ENCODE assay signal across 22 cellular contexts in the genomic region with DNA sequence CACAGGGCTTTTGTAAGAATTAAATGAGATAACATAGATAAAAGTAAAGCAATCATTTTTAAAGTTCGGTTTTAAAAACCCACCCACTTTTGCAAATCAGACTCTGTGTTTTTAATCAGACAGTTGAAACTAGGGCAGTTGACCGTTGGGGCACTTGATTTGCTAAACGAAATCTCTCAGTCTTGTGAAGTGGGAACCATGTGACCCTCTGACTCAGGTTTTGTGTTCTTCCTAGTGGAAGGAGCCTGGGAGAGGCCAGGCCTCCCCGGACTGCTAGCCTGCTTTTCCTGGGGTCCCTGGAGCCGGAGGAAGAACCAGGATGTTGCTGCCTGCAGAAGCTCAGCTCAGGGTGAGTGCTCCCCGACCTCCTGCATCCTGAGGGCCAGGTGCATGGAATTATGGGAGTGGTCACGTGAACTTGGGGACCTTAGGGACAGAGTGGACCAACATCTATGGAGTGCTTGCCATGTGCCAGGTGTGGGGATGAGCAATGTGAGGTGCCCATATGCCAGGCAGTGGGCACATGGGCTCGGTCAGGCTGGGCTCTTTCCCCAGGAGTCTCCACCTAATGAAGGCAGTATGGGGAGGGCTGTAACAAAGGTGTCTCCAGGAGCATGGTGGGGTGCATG. TPM values are rescaled to one million over a fixed set of nuclear protein-coding genes. Genes with fewer than 3 reads are reported as not detected.
DNase-seq lines count a peak whose midpoint lies in the region; ATAC-seq, FAIRE-seq and TF ChIP-seq lines count a peak whose summit lies in the region.
"Had no signal": no experiment of that assay in that cellular context is flagged by ENCODE, and none has a peak within 500 bp of the region (broad histone marks: within the 10 kb centered on the region; RNA-seq: fewer than 3 reads in every experiment).

No MANE protein-coding gene starts in this region.

- H3F3A ChIP-seq in neural progenitor cell (ENCODE audit: low read depth) = peaks cover 14% of the 10 kb centered on the region

- no peaks in the 10 kb centered on the region for H3K36me3 Mint-ChIP-seq in neural progenitor cell

- peaks cover 12 to 27% of the 10 kb centered on the region in 2 experiments; a peak in 4 of 5 replicates for H3K27me3 ChIP-seq in K562 (ENCODE audit: control insufficient read depth in 2 of 2, insufficient read depth in 2 of 2, low read length in 2 of 2)
- H3K27me3 ChIP-seq in liver (ENCODE audit: control insufficient read depth in 4 of 4, insufficient read depth in 4 of 4, low read length in 3 of 4) = no peaks in the 10 kb centered on the region
- peaks cover 54% of the 10 kb centered on the region for H3K27me3 ChIP-seq in neural progenitor cell

- H3K79me2 ChIP-seq in K562 (ENCODE audit: control insufficient read depth, insufficient read depth, low read length) (no peaks in the 10 kb centered on the region), neural progenitor cell (ENCODE audit: low read depth) (no peaks in the 10 kb centered on the region)

- no peak overlapping the region for H3K4me2 ChIP-seq in K562 (ENCODE audit: insufficient read depth, low read length)
- no peak overlapping the region for H3K4me2 ChIP-seq in neural progenitor cell
- H3K4me2 ChIP-seq: BLaER1 had no signal

- TF ChIP-seq RAD21 in K562 (CRISPR knock-in tag; conservative IDR thresholded peaks at IDR 0.05 in 1 of 2, IDR thresholded peaks at IDR 0.05 in 1 of 2) (no peak), liver (IDR thresholded peaks at IDR 0.05) (no peak)

- H3K4me3 ChIP-seq in K562 (no peak overlapping the region), liver (ENCODE audit: low read depth in 1 of 3, low read length in 3 of 3) (no peak overlapping the region), neural progenitor cell (no peak overlapping the region)
- H3K4me3 ChIP-seq: BLaER1, SJSA1 had no signal

- no peak for FAIRE-seq in K562 (lab: Jason Lieb, UNC)
- no peak for FAIRE-seq in GM12892 (lab: Jason Lieb, UNC)
- FAIRE-seq: G401.6, GM18507 had no signal

- TF ChIP-seq CTCF in K562 (IDR thresholded peaks at IDR 0.05 in 2 of 3, conservative IDR thresholded peaks at IDR 0.05 in 1 of 3; ENCODE audit: insufficient read depth in 2 of 3, low read depth in 1 of 3, low read length in 3 of 3) = no peak
- no peak for TF ChIP-seq CTCF in liver (IDR thresholded peaks at IDR 0.05; ENCODE audit: low read depth, low read length, missing input control)
- no peak for TF ChIP-seq CTCF in neural progenitor cell (IDR thresholded peaks at IDR 0.05)

- POLR2A ChIA-PET in K562 (lab: Yijun Ruan, JAX) = interaction anchor here (1.7 kb wide), 1 partner anchor 10 kb away, joined by 4 read pairs; no protein-coding TSS in a partner anchor

- DNase-seq in M059J (ENCODE audit: low read depth) (peak; percentile 13), K562 (ENCODE audit: extremely low read depth in 1 of 4, low spot score in 3 of 4) (no peak), NCI-H2081 (lab: John Stamatoyannopoulos, UW) (no peak), neural progenitor cell (ENCODE audit: low spot score) (no peak), AG20443 (ENCODE audit: low spot score) (no peak), GM12892 (ENCODE audit: insufficient read length) (no peak)
- DNase-seq: DND-41, KG1, MM.1S, NCI-H1417, NCI-H187 treated with DMSO at 0.1 percent for 48 hours, NCI-H2171, NCI-H748 treated with DMSO at 0.1 percent for 48 hours, PC-3, SW 1271 had no signal

- in situ Hi-C loops in K562 (cut with MboI) = no loop called here

- no peaks in the 10 kb centered on the region for H3K9me3 Mint-ChIP-seq in neural progenitor cell

- H3K9ac ChIP-seq in K562 (ENCODE audit: insufficient read depth in 1 of 2, low read depth in 2 of 2, low read length in 2 of 2) (no peak overlapping the region), liver (ENCODE audit: low read depth in 1 of 2, low read length in 2 of 2) (peak overlapping the region in 1 of 2 donors; percentile 68), neural progenitor cell (no peak overlapping the region)
- H3K9ac ChIP-seq: BLaER1 had no signal

- no peak overlapping the region for H3K27ac Mint-ChIP-seq in neural progenitor cell

- peaks cover 9% of the 10 kb centered on the region for H3K4me1 Mint-ChIP-seq in neural progenitor cell

- no peak overlapping the region for H3K4me3 Mint-ChIP-seq in neural progenitor cell

- TF ChIP-seq POLR2A in K562 (conservative IDR thresholded peaks at IDR 0.05) (no peak), GM12892 (IDR thresholded peaks at IDR 0.05; ENCODE audit: low read depth, low read length) (no peak)

- H2AFZ ChIP-seq in K562 (ENCODE audit: low read depth, low read length) = no peak overlapping the region
- H2AFZ ChIP-seq in neural progenitor cell (replicated peaks) = no peak overlapping the region

- no peaks in the 10 kb centered on the region for H3K9me1 ChIP-seq in K562 (ENCODE audit: control insufficient read depth, insufficient read depth, low read length)

- H3K27ac ChIP-seq in K562 (ENCODE audit: extremely low read depth, low read depth, low read length) (no peak overlapping the region), liver (ENCODE audit: low read depth in 1 of 2, low read length in 2 of 2) (peak overlapping the region; percentile 3 to 74), neural progenitor cell (no peak overlapping the region)
- H3K27ac ChIP-seq: BLaER1, SJSA1 had no signal

- H3K27me3 Mint-ChIP-seq in neural progenitor cell (ENCODE audit: insufficient read depth, low read depth) = peaks cover 29% of the 10 kb centered on the region

- no peaks in the 10 kb centered on the region for H3K36me3 ChIP-seq in K562 (ENCODE audit: control insufficient read depth, insufficient read depth, low read length)
- peaks cover 2 to 19% (median 8%) of the 10 kb centered on the region in 4 donors for H3K36me3 ChIP-seq in liver (ENCODE audit: control insufficient read depth in 4 of 4, insufficient read depth in 3 of 4, low read depth in 1 of 4, low read length in 3 of 4)
- no peaks in the 10 kb centered on the region for H3K36me3 ChIP-seq in neural progenitor cell
- H3K36me3 ChIP-seq: BLaER1, SJSA1 had no signal

- no TSS peak for BruUV-seq in K562 (replicated peaks; lab: Mats Ljungman, UMichigan)

- TF ChIP-seq EP300 in K562 (IDR thresholded peaks at IDR 0.05; ENCODE audit: low read length) = no peak

- H4K20me1 ChIP-seq in K562 (replicated peaks; ENCODE audit: control insufficient read depth, insufficient read depth, low read length) (no peaks in the 10 kb centered on the region), neural progenitor cell (ENCODE audit: low read depth) (no peaks in the 10 kb centered on the region)

- whole genome bisulfite sequencing in K562 (ENCODE audit: insufficient coverage, low coverage, missing lambda C conversion rate) = 4% methylated on average over 8 of the region's 8 CpGs
- WGBS in liver = 61% methylated on average over 8 of the region's 8 CpGs

- H3K9me3 ChIP-seq in K562 (replicated peaks; ENCODE audit: control insufficient read depth, insufficient read depth, low read depth, low read length) = no peaks in the 10 kb centered on the region
- H3K9me3 ChIP-seq in liver (ENCODE audit: control insufficient read depth in 4 of 4, low read length in 3 of 4) = no peaks in the 10 kb centered on the region
- H3K9me3 ChIP-seq in neural progenitor cell (ENCODE audit: low read depth) = no peaks in the 10 kb centered on the region
- H3K9me3 ChIP-seq: BLaER1, SJSA1 had no signal

- intact Hi-C loops in K562 (cut with micrococcal nuclease) = no loop called here

- H3K4me1 ChIP-seq in K562 (replicated peaks in 1 of 2; ENCODE audit: control insufficient read depth in 2 of 2, insufficient read depth in 2 of 2, low read length in 2 of 2) (peaks cover 0 to 11% of the 10 kb centered on the region in 2 experiments; a peak in 2 of 5 replicates), liver (ENCODE audit: control insufficient read depth in 4 of 4, insufficient read depth in 4 of 4, low read length in 3 of 4) (peaks cover 1 to 44% (median 39%) of the 10 kb centered on the region in 4 donors), neural progenitor cell (no peaks in the 10 kb centered on the region)

- CTCF ChIA-PET in K562 (lab: Yijun Ruan, JAX; ENCODE audit: low intra/inter-chr PET ratio) = no interaction called here

- no peak for ATAC-seq in K562
- ATAC-seq: HCT116, PC-3 had no signal

RNA-seq across cellular contexts. Expression of a gene that starts 3.9 kb away (rescaled TPM):
- 1.1 and 1.6 TPM in 2 replicates for total RNA-seq in M059J (2014; rRNA removed; shearing (Covaris generic))
- total RNA-seq in K562 (2011; cell fraction: chromatin; rRNA removed; ENCODE audit: low replicate concordance) = 0.12 TPM in 1 of 2 replicates, not detected in the other
- total RNA-seq in K562 (2011; cell fraction: nucleolus; rRNA removed) = not detected in 2 replicates
- not detected in 2 replicates for total RNA-seq in K562 (2011; cell fraction: nucleoplasm; rRNA removed)
- total RNA-seq in K562 (2014; rRNA removed) (not detected in 2 replicates), K562 (2014; rRNA removed; fragmentation: Illumina TruSeq; extraction: Trizol) (not detected in 2 replicates), K562 (2015; rRNA removed; fragmentation: Illumina TruSeq; extraction: Trizol) (0.18 and 0.23 TPM in 2 replicates), K562 (2021) (0.11 and 0.22 TPM in 2 replicates), liver (100 to 1,000 TPM in 1 of 2 donors, 10 to 100 TPM in 1; 74.8 to 141 TPM), neural progenitor cell (ENCODE audit: low replicate concordance) (2.4 TPM in 2 replicates)
- polyA plus RNA-seq in K562 (2011; rRNA removed) (0.08 and 0.24 TPM in 2 replicates), K562 (2014; fragmentation: Illumina TruSeq; extraction: Trizol) (not detected in 2 replicates), K562 (2014; fragmentation: Nextera tagmentation; extraction: Ambion mirVana) (not detected), K562 (2014; rRNA removed) (not detected in 2 replicates), liver (10 to 100 TPM; 33.2 to 94.9 TPM)
- 0.07 and 0.35 TPM in 2 replicates for polyA plus RNA-seq in K562 (2011; cell fraction: cytosol; rRNA removed)
- polyA plus RNA-seq in K562 (2011; cell fraction: nucleus; rRNA removed) = 0.09 and 0.18 TPM in 2 replicates
- polyA plus RNA-seq in K562 (2012) = 0.04 and 0.12 TPM in 2 replicates
- 0.07 and 0.09 TPM in 2 replicates for polyA minus RNA-seq in K562 (2011; rRNA and poly(A)+ RNA removed)
- polyA minus RNA-seq in K562 (2011; cell fraction: cytosol; rRNA and poly(A)+ RNA removed) = 0.82 TPM in 1 of 2 replicates, not detected in the other
- not detected in 2 replicates for polyA minus RNA-seq in K562 (2011; cell fraction: nucleus; rRNA and poly(A)+ RNA removed)
- polyA plus RNA-seq in GM12892 (2012; ENCODE audit: missing spikeins) = 0.36 TPM
- total RNA-seq: SJSA1 had no signal

RNA-seq across cellular contexts. Expression of a gene that starts 15.5 kb away (rescaled TPM):
- 81.2 and 109 TPM in 2 replicates for total RNA-seq in M059J (2014; rRNA removed; shearing (Covaris generic))
- 70.9 and 146 TPM in 2 replicates for total RNA-seq in K562 (2011; cell fraction: chromatin; rRNA removed; ENCODE audit: low replicate concordance)
- 39.5 and 50.9 TPM in 2 replicates for total RNA-seq in K562 (2011; cell fraction: nucleolus; rRNA removed)
- 71.0 and 106 TPM in 2 replicates for total RNA-seq in K562 (2011; cell fraction: nucleoplasm; rRNA removed)
- total RNA-seq in K562 (2014; rRNA removed) = 100 TPM in 2 replicates
- total RNA-seq in K562 (2014; rRNA removed; fragmentation: Illumina TruSeq; extraction: Trizol) = 158 and 179 TPM in 2 replicates
- 140 and 150 TPM in 2 replicates for total RNA-seq in K562 (2015; rRNA removed; fragmentation: Illumina TruSeq; extraction: Trizol)
- total RNA-seq in K562 (2021) = 127 and 130 TPM in 2 replicates
- 206 and 257 TPM in 2 replicates for polyA plus RNA-seq in K562 (2011; rRNA removed)
- 180 and 186 TPM in 2 replicates for polyA plus RNA-seq in K562 (2011; cell fraction: cytosol; rRNA removed)
- 108 and 113 TPM in 2 replicates for polyA plus RNA-seq in K562 (2011; cell fraction: nucleus; rRNA removed)
- polyA plus RNA-seq in K562 (2012) = 58.2 and 146 TPM in 2 replicates
- polyA plus RNA-seq in K562 (2014; fragmentation: Illumina TruSeq; extraction: Trizol) = 177 and 236 TPM in 2 replicates
- 100 to 1,000 TPM; 117 to 147 TPM for polyA plus RNA-seq in K562 (2014; fragmentation: Nextera tagmentation; extraction: Ambion mirVana)
- 103 and 105 TPM in 2 replicates for polyA plus RNA-seq in K562 (2014; rRNA removed)
- 408 and 632 TPM in 2 replicates for polyA minus RNA-seq in K562 (2011; rRNA and poly(A)+ RNA removed)
- polyA minus RNA-seq in K562 (2011; cell fraction: cytosol; rRNA and poly(A)+ RNA removed) = 79.8 and 106 TPM in 2 replicates
- polyA minus RNA-seq in K562 (2011; cell fraction: nucleus; rRNA and poly(A)+ RNA removed) = 48.7 and 79.3 TPM in 2 replicates
- total RNA-seq in liver = 10 to 100 TPM; 64.9 to 83.3 TPM
- 10 to 100 TPM; 31.7 to 71.3 TPM for polyA plus RNA-seq in liver
- total RNA-seq in neural progenitor cell (ENCODE audit: low replicate concordance) = 101 and 132 TPM in 2 replicates
- 67.6 TPM for polyA plus RNA-seq in GM12892 (2012; ENCODE audit: missing spikeins)

RNA-seq across cellular contexts. Expression of a gene that starts 45.3 kb away (rescaled TPM):
- not detected in 2 replicates for total RNA-seq in M059J (2014; rRNA removed; shearing (Covaris generic))
- not detected in 2 replicates for total RNA-seq in K562 (2011; cell fraction: chromatin; rRNA removed; ENCODE audit: low replicate concordance)
- not detected in 2 replicates for total RNA-seq in K562 (2011; cell fraction: nucleolus; rRNA removed)
- not detected in 2 replicates for total RNA-seq in K562 (2011; cell fraction: nucleoplasm; rRNA removed)
- not detected in 2 replicates for total RNA-seq in K562 (2014; rRNA removed)
- not detected in 2 replicates for total RNA-seq in K562 (2014; rRNA removed; fragmentation: Illumina TruSeq; extraction: Trizol)
- total RNA-seq in K562 (2015; rRNA removed; fragmentation: Illumina TruSeq; extraction: Trizol) = not detected in 2 replicates
- total RNA-seq in K562 (2021) = not detected in 2 replicates
- polyA plus RNA-seq in K562 (2011; rRNA removed) = not detected in 2 replicates
- not detected in 2 replicates for polyA plus RNA-seq in K562 (2011; cell fraction: cytosol; rRNA removed)
- not detected in 2 replicates for polyA plus RNA-seq in K562 (2011; cell fraction: nucleus; rRNA removed)
- not detected in 2 replicates for polyA plus RNA-seq in K562 (2012)
- polyA plus RNA-seq in K562 (2014; fragmentation: Illumina TruSeq; extraction: Trizol) = not detected in 2 replicates
- not detected for polyA plus RNA-seq in K562 (2014; fragmentation: Nextera tagmentation; extraction: Ambion mirVana)
- polyA plus RNA-seq in K562 (2014; rRNA removed) = not detected in 2 replicates
- polyA minus RNA-seq in K562 (2011; rRNA and poly(A)+ RNA removed) = not detected in 2 replicates
- not detected in 2 replicates for polyA minus RNA-seq in K562 (2011; cell fraction: cytosol; rRNA and poly(A)+ RNA removed)
- polyA minus RNA-seq in K562 (2011; cell fraction: nucleus; rRNA and poly(A)+ RNA removed) = not detected in 2 replicates
- not detected for total RNA-seq in liver
- not detected for polyA plus RNA-seq in liver
- total RNA-seq in neural progenitor cell (ENCODE audit: low replicate concordance) = not detected in 2 replicates
- polyA plus RNA-seq in GM12892 (2012; ENCODE audit: missing spikeins) = not detected
- total RNA-seq: NCI-H460, PC-3, SJSA1 had no signal

Comparison
In these comparisons a context has a peak if more than half of its experiments do, and no peak if none do; other contexts are left out.
1. H3K27ac ChIP-seq: peak in liver (2 of 2); none in K562 (single experiment) and neural progenitor cell (single experiment).
2. RNA of a gene that starts 3.9 kb away (total RNA-seq): 74.8 to 141 TPM in liver; 2.4 TPM in neural progenitor cell, 1.1 to 1.6 TPM in M059J and 0.11 to 0.23 TPM in K562; every median in the first group is over 10 times any median in the second.